3 cellular contexts compared by ENCODE assay signal in the genomic region with DNA sequence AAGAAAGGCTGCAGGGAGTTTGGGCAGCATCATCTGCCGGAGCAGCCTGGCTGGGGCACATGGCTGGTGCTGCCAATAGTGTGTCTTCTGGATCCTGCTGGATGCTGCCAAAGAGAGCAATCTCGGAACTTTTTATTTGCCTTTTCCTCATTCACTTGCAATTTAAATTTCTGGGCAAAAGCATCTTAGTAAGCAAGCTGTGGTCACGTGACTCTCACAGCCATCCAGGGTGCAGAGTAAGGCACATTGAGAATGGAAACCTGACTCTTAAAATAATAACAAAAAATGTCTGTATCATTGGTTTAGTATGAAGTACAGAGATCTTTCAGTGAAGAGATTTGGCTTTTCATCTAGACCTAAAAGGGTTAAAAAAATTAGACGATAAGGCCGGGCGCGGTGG.
A peak's percentile ranks its signal among the peaks of the same experiment; 100 is the strongest.
TF ChIP-seq lines count a peak whose summit lies in the region.

No MANE protein-coding gene starts in this region.

TF ChIP-seq in SK-N-SH, 30 proteins besides CTCF, POLR2A, EP300 and RAD21:
- no peak for TF ChIP-seq JUND (IDR thresholded peaks at IDR 0.05)
- TF ChIP-seq, protein P1, sequence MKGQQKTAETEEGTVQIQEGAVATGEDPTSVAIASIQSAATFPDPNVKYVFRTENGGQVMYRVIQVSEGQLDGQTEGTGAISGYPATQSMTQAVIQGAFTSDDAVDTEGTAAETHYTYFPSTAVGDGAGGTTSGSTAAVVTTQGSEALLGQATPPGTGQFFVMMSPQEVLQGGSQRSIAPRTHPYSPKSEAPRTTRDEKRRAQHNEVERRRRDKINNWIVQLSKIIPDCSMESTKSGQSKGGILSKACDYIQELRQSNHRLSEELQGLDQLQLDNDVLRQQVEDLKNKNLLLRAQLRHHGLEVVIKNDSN (IDR thresholded peaks at IDR 0.05; ENCODE audit: borderline replicate concordance, low read depth), result 0 out of 2 replicates have a peak, but pooled peaks have one; percentile 47
TF ChIP-seq in SK-N-SH: peak in this region for 1.

TF ChIP-seq in SK-N-SH treated with all-trans-retinoic acid at 6 μM for 48 hours, 23 proteins besides CTCF, POLR2A, EP300 and RAD21:
- TF ChIP-seq GLIS3 (CRISPR knock-in tag; IDR thresholded peaks at IDR 0.05) (no peak), OSR1 (CRISPR knock-in tag; IDR thresholded peaks at IDR 0.05) (no peak), PPARA (CRISPR knock-in tag; IDR thresholded peaks at IDR 0.05; ENCODE audit: borderline replicate concordance) (no peak), ZC3H10 (CRISPR knock-in tag; IDR thresholded peaks at IDR 0.05) (no peak), ZFP3 (CRISPR knock-in tag; IDR thresholded peaks at IDR 0.05) (no peak), ESRRG (CRISPR knock-in tag; IDR thresholded peaks at IDR 0.05) (no peak), ZFP30 (CRISPR knock-in tag; IDR thresholded peaks at IDR 0.05) (no peak), ISL1 (CRISPR knock-in tag; IDR thresholded peaks at IDR 0.05) (no peak), ZNF70 (CRISPR knock-in tag; IDR thresholded peaks at IDR 0.05) (no peak), TCF4 (CRISPR knock-in tag; IDR thresholded peaks at IDR 0.05; ENCODE audit: borderline replicate concordance) (no peak)
- TF ChIP-seq, protein P2, sequence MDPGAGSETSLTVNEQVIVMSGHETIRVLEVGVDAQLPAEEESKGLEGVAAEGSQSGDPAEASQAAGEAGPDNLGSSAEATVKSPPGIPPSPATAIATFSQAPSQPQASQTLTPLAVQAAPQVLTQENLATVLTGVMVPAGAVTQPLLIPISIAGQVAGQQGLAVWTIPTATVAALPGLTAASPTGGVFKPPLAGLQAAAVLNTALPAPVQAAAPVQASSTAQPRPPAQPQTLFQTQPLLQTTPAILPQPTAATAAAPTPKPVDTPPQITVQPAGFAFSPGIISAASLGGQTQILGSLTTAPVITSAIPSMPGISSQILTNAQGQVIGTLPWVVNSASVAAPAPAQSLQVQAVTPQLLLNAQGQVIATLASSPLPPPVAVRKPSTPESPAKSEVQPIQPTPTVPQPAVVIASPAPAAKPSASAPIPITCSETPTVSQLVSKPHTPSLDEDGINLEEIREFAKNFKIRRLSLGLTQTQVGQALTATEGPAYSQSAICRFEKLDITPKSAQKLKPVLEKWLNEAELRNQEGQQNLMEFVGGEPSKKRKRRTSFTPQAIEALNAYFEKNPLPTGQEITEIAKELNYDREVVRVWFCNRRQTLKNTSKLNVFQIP (CRISPR knock-in tag; IDR thresholded peaks at IDR 0.05; ENCODE audit: borderline replicate concordance, low read depth), result no peak
- TF ChIP-seq, protein P3, sequence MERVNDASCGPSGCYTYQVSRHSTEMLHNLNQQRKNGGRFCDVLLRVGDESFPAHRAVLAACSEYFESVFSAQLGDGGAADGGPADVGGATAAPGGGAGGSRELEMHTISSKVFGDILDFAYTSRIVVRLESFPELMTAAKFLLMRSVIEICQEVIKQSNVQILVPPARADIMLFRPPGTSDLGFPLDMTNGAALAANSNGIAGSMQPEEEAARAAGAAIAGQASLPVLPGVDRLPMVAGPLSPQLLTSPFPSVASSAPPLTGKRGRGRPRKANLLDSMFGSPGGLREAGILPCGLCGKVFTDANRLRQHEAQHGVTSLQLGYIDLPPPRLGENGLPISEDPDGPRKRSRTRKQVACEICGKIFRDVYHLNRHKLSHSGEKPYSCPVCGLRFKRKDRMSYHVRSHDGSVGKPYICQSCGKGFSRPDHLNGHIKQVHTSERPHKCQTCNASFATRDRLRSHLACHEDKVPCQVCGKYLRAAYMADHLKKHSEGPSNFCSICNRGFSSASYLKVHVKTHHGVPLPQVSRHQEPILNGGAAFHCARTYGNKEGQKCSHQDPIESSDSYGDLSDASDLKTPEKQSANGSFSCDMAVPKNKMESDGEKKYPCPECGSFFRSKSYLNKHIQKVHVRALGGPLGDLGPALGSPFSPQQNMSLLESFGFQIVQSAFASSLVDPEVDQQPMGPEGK (CRISPR knock-in tag; IDR thresholded peaks at IDR 0.05; ENCODE audit: borderline replicate concordance), result no peak
- TF ChIP-seq, protein P4, sequence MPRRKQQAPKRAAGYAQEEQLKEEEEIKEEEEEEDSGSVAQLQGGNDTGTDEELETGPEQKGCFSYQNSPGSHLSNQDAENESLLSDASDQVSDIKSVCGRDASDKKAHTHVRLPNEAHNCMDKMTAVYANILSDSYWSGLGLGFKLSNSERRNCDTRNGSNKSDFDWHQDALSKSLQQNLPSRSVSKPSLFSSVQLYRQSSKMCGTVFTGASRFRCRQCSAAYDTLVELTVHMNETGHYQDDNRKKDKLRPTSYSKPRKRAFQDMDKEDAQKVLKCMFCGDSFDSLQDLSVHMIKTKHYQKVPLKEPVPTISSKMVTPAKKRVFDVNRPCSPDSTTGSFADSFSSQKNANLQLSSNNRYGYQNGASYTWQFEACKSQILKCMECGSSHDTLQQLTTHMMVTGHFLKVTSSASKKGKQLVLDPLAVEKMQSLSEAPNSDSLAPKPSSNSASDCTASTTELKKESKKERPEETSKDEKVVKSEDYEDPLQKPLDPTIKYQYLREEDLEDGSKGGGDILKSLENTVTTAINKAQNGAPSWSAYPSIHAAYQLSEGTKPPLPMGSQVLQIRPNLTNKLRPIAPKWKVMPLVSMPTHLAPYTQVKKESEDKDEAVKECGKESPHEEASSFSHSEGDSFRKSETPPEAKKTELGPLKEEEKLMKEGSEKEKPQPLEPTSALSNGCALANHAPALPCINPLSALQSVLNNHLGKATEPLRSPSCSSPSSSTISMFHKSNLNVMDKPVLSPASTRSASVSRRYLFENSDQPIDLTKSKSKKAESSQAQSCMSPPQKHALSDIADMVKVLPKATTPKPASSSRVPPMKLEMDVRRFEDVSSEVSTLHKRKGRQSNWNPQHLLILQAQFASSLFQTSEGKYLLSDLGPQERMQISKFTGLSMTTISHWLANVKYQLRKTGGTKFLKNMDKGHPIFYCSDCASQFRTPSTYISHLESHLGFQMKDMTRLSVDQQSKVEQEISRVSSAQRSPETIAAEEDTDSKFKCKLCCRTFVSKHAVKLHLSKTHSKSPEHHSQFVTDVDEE (CRISPR knock-in tag; IDR thresholded peaks at IDR 0.05), result no peak
- TF ChIP-seq, protein P5, sequence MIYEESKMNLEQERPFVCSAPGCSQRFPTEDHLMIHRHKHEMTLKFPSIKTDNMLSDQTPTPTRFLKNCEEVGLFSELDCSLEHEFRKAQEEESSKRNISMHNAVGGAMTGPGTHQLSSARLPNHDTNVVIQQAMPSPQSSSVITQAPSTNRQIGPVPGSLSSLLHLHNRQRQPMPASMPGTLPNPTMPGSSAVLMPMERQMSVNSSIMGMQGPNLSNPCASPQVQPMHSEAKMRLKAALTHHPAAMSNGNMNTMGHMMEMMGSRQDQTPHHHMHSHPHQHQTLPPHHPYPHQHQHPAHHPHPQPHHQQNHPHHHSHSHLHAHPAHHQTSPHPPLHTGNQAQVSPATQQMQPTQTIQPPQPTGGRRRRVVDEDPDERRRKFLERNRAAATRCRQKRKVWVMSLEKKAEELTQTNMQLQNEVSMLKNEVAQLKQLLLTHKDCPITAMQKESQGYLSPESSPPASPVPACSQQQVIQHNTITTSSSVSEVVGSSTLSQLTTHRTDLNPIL (CRISPR knock-in tag; IDR thresholded peaks at IDR 0.05; ENCODE audit: low read depth), result no peak

TF ChIP-seq in GM12878, 131 proteins besides CTCF, POLR2A, EP300 and RAD21:
- TF ChIP-seq TCF12 (IDR thresholded peaks at IDR 0.05; ENCODE audit: low read depth, low read length), result no peak
- no peak for TF ChIP-seq TCF7 (IDR thresholded peaks at IDR 0.05; ENCODE audit: borderline replicate concordance)
- TF ChIP-seq PAX8 (IDR thresholded peaks at IDR 0.05), result no peak
- TF ChIP-seq RUNX3 (IDR thresholded peaks at IDR 0.05; ENCODE audit: low read length), result no peak
- peak; percentile 71; the same call in 1 of the 2 replicates for TF ChIP-seq RAD51 (IDR thresholded peaks at IDR 0.05)
- TF ChIP-seq ATF7 (IDR thresholded peaks at IDR 0.05; ENCODE audit: low read depth), result no peak
- TF ChIP-seq, protein P6, sequence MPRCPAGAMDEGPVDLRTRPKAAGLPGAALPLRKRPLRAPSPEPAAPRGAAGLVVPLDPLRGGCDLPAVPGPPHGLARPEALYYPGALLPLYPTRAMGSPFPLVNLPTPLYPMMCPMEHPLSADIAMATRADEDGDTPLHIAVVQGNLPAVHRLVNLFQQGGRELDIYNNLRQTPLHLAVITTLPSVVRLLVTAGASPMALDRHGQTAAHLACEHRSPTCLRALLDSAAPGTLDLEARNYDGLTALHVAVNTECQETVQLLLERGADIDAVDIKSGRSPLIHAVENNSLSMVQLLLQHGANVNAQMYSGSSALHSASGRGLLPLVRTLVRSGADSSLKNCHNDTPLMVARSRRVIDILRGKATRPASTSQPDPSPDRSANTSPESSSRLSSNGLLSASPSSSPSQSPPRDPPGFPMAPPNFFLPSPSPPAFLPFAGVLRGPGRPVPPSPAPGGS (IDR thresholded peaks at IDR 0.05; ENCODE audit: borderline replicate concordance, insufficient read depth, low read depth, low read length, poor library complexity, severe bottlenecking), result no peak
- 0 out of 4 replicates have a peak, but pooled peaks of 1 of the 2 experiments have one; percentile 35 for TF ChIP-seq BHLHE40 (IDR thresholded peaks at IDR 0.05; ENCODE audit: borderline replicate concordance in 1 of 2, low read depth in 2 of 2, low read length in 1 of 2)
